Comparison of ENCODE assay signal across 8 cellular contexts in the genomic region with DNA sequence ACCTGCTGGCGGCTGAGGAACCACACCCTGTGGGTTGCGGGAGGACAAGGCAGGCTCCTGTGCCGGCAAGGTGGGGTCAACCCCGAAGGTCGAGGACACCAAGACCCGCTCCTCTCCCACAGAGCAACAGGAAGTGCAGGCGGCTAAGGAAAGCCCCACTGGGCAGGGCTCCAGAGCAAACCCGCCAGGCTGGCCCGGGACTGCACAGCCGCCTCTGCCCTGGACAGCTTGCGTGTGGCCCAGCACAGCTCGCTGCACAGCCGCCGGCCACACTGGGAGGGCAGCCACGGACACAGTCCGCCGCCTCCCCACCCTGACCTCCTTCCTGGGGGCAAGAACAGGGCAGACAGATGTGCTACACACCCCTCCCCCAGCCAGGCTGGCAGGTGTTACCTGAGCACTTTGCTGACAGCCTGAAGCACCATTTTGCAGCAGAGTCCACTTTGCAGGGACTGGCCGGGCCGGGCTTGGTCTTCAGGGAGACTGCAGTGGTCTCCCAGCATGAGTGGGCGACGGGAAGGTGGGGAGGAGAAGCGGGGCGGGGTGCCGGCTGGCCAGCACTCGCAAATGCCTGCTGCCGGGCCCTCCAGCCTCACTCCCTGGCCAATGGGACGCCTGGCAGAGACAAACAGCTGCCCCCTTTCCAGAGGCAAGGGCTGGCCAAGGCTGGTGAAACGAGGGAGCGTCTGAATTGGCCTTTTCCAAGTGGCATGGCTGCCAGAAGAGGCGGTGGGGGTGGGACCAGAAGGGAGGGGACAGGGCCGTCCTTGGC. TPM values are rescaled to one million over a fixed set of nuclear protein-coding genes. Genes with fewer than 3 reads are reported as not detected.
A peak's percentile ranks its signal among the peaks of the same experiment; 100 is the strongest.
DNase-seq lines count a peak whose midpoint lies in the region; ATAC-seq and TF ChIP-seq lines count a peak whose summit lies in the region.

A gene with protein sequence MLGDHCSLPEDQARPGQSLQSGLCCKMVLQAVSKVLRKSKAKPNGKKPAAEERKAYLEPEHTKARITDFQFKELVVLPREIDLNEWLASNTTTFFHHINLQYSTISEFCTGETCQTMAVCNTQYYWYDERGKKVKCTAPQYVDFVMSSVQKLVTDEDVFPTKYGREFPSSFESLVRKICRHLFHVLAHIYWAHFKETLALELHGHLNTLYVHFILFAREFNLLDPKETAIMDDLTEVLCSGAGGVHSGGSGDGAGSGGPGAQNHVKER (minus strand): TSS at position 726 of the 772 bp plus-strand sequence. CDS start 223 bp downstream, at position 503.

- H2AFZ ChIP-seq in GM23338 (no peak within 1 kb of the TSS), hepatocyte (no peak within 1 kb of the TSS), smooth muscle cell (ENCODE audit: low read depth) (no peak within 1 kb of the TSS), neural progenitor cell (replicated peaks) (no peak within 1 kb of the TSS)

- intact Hi-C loops in activated T-helper 1 cell treated with anti-CD3 and anti-CD28 coated beads, Interleukin-12 subunit alpha, Interleukin-12 subunit beta, Interleukin-2, Interleukin-4 antibody, amounts not matched to agents 30 ng/mL and 10 ng/mL and 1 ng/mL, durations not matched to agents 14 hours and 24 hours and 36 hours (cut with micrococcal nuclease), result no loop called here
- intact Hi-C loops in sigmoid colon (cut with DNase I), result no loop called here

- TF ChIP-seq POLR2A in sigmoid colon (IDR thresholded peaks at IDR 0.05), result peak in 1 of 2 donors; percentile 35

- H3K27me3 Mint-ChIP-seq in GM23338 (ENCODE audit: insufficient read depth, low read depth, poor library complexity) (peaks cover 12% of the 10 kb centered on the region), neural progenitor cell (ENCODE audit: insufficient read depth, low read depth) (peaks cover 2% of the 10 kb centered on the region)
- H3K27me3 Mint-ChIP-seq in activated T-helper 1 cell treated with anti-CD3 and anti-CD28 coated beads, Interleukin-12 subunit alpha, Interleukin-12 subunit beta, Interleukin-2, Interleukin-4 antibody, amounts not matched to agents 30 ng/mL and 10 ng/mL and 1 ng/mL, durations not matched to agents 14 hours and 24 hours and 36 hours (ENCODE audit: insufficient read depth), result no peaks in the 10 kb centered on the region

- H3K4me3 Mint-ChIP-seq in GM23338, result no peak within 1 kb of the TSS
- no peak within 1 kb of the TSS for H3K4me3 Mint-ChIP-seq in activated T-helper 1 cell treated with anti-CD3 and anti-CD28 coated beads, Interleukin-12 subunit alpha, Interleukin-12 subunit beta, Interleukin-2, Interleukin-4 antibody, amounts not matched to agents 30 ng/mL and 10 ng/mL and 1 ng/mL, durations not matched to agents 14 hours and 24 hours and 36 hours
- no peak within 1 kb of the TSS for H3K4me3 Mint-ChIP-seq in neural progenitor cell

- H3K4me1 Mint-ChIP-seq in GM23338, result peaks cover 8% of the 10 kb centered on the region; the same call in 2 of the 3 replicates
- no peaks in the 10 kb centered on the region for H3K4me1 Mint-ChIP-seq in activated T-helper 1 cell treated with anti-CD3 and anti-CD28 coated beads, Interleukin-12 subunit alpha, Interleukin-12 subunit beta, Interleukin-2, Interleukin-4 antibody, amounts not matched to agents 30 ng/mL and 10 ng/mL and 1 ng/mL, durations not matched to agents 14 hours and 24 hours and 36 hours (ENCODE audit: low read depth)
- peaks cover 5% of the 10 kb centered on the region for H3K4me1 Mint-ChIP-seq in neural progenitor cell

- H3K4me3 ChIP-seq in GM23338 (no peak within 1 kb of the TSS), hepatocyte (no peak within 1 kb of the TSS), sigmoid colon (peak within 1 kb of the TSS; percentile 39 to 57 (median 54)), smooth muscle cell (no peak within 1 kb of the TSS), neural progenitor cell (no peak within 1 kb of the TSS)

- ATAC-seq in GM23338, result peak; percentile 27
- ATAC-seq in GM19397 (IDR thresholded peaks at IDR 0.05; ENCODE audit: unreplicated experiment), result no peak
- ATAC-seq in GM21381 (IDR thresholded peaks at IDR 0.05; ENCODE audit: unreplicated experiment), result no peak

- no peak for TF ChIP-seq CTCF in GM23338 (conservative IDR thresholded peaks at IDR 0.05; ENCODE audit: low read depth in 2 of 2)
- TF ChIP-seq CTCF in hepatocyte (IDR thresholded peaks at IDR 0.05; ENCODE audit: poor library complexity), result no peak
- TF ChIP-seq CTCF in sigmoid colon (IDR thresholded peaks at IDR 0.05), result no peak
- TF ChIP-seq CTCF in smooth muscle cell (IDR thresholded peaks at IDR 0.05; ENCODE audit: borderline replicate concordance, insufficient read depth, poor library complexity, severe bottlenecking), result no peak
- TF ChIP-seq CTCF in neural progenitor cell (IDR thresholded peaks at IDR 0.05), result no peak

- no peak within 1 kb of the TSS for H3K9ac ChIP-seq in smooth muscle cell (ENCODE audit: low read depth)
- no peak within 1 kb of the TSS for H3K9ac ChIP-seq in neural progenitor cell

- no peak for TF ChIP-seq EP300 in sigmoid colon (IDR thresholded peaks at IDR 0.05)

- peaks cover 7% of the 10 kb centered on the region for H3K79me2 ChIP-seq in GM23338 (replicated peaks; ENCODE audit: insufficient read depth)
- peaks cover 26% of the 10 kb centered on the region for H3K79me2 ChIP-seq in hepatocyte
- peaks cover 5% of the 10 kb centered on the region for H3K79me2 ChIP-seq in smooth muscle cell (ENCODE audit: low read depth)
- peaks cover 8% of the 10 kb centered on the region for H3K79me2 ChIP-seq in neural progenitor cell (ENCODE audit: low read depth)

- H3F3A ChIP-seq in GM23338 (replicated peaks; ENCODE audit: low read depth), result no peaks in the 10 kb centered on the region
- no peaks in the 10 kb centered on the region for H3F3A ChIP-seq in smooth muscle cell (ENCODE audit: low read depth)
- no peaks in the 10 kb centered on the region for H3F3A ChIP-seq in neural progenitor cell (ENCODE audit: low read depth)

- H3K27ac Mint-ChIP-seq in GM23338 (no peak within 1 kb of the TSS), neural progenitor cell (no peak within 1 kb of the TSS)
- no peak within 1 kb of the TSS for H3K27ac Mint-ChIP-seq in activated T-helper 1 cell treated with anti-CD3 and anti-CD28 coated beads, Interleukin-12 subunit alpha, Interleukin-12 subunit beta, Interleukin-2, Interleukin-4 antibody, amounts not matched to agents 30 ng/mL and 10 ng/mL and 1 ng/mL, durations not matched to agents 14 hours and 24 hours and 36 hours

- H3K4me2 ChIP-seq in GM23338, result no peak within 1 kb of the TSS
- no peak within 1 kb of the TSS for H3K4me2 ChIP-seq in hepatocyte
- no peak within 1 kb of the TSS for H3K4me2 ChIP-seq in smooth muscle cell
- no peak within 1 kb of the TSS for H3K4me2 ChIP-seq in neural progenitor cell

- WGBS in hepatocyte (ENCODE audit: low lambda C conversion rate, missing lambda C conversion rate), result 84% methylated on average over 27 of the region's 31 CpGs
- 17 to 48% methylated on average over 31 of the region's 31 CpGs for WGBS in sigmoid colon, 2 donors
- 88% methylated on average over 31 of the region's 31 CpGs for WGBS in smooth muscle cell (ENCODE audit: low lambda C conversion rate)

- DNase-seq in GM23338 (ENCODE audit: low spot score) (peak; percentile 48), hepatocyte (ENCODE audit: low spot score) (no peak), sigmoid colon (peak; percentile 85), smooth muscle cell (lab: John Stamatoyannopoulos, UW; ENCODE audit: unreplicated experiment) (no peak), neural progenitor cell (ENCODE audit: low spot score) (no peak)
- DNase-seq in activated T-helper 1 cell treated with anti-CD3 and anti-CD28 coated beads, Interleukin-12 subunit alpha, Interleukin-12 subunit beta, Interleukin-2, Interleukin-4 antibody, amounts not matched to agents 30 ng/mL and 10 ng/mL and 1 ng/mL, durations not matched to agents 14 hours and 24 hours and 36 hours (ENCODE audit: low spot score), result no peak

- H3K9me2 ChIP-seq in GM23338 (ENCODE audit: insufficient read depth), result no peaks in the 10 kb centered on the region
- no peaks in the 10 kb centered on the region for H3K9me2 ChIP-seq in hepatocyte (replicated peaks; ENCODE audit: insufficient read depth)

- H3K9me3 ChIP-seq in hepatocyte (ENCODE audit: low read depth) (no peaks in the 10 kb centered on the region), sigmoid colon (no peaks in the 10 kb centered on the region), smooth muscle cell (replicated peaks; ENCODE audit: low read depth) (no peaks in the 10 kb centered on the region), neural progenitor cell (ENCODE audit: low read depth) (no peaks in the 10 kb centered on the region)

- no peaks in the 10 kb centered on the region for H3K36me3 ChIP-seq in GM23338 (ENCODE audit: insufficient read depth)
- H3K36me3 ChIP-seq in hepatocyte (replicated peaks; ENCODE audit: insufficient read depth, low read depth), result no peaks in the 10 kb centered on the region
- H3K36me3 ChIP-seq in sigmoid colon, result no peaks in the 10 kb centered on the region
- H3K36me3 ChIP-seq in smooth muscle cell (ENCODE audit: low read depth), result no peaks in the 10 kb centered on the region
- H3K36me3 ChIP-seq in neural progenitor cell, result no peaks in the 10 kb centered on the region

- H3K36me3 Mint-ChIP-seq in GM23338 (ENCODE audit: low read depth) (no peaks in the 10 kb centered on the region), neural progenitor cell (no peaks in the 10 kb centered on the region)
- no peaks in the 10 kb centered on the region for H3K36me3 Mint-ChIP-seq in activated T-helper 1 cell treated with anti-CD3 and anti-CD28 coated beads, Interleukin-12 subunit alpha, Interleukin-12 subunit beta, Interleukin-2, Interleukin-4 antibody, amounts not matched to agents 30 ng/mL and 10 ng/mL and 1 ng/mL, durations not matched to agents 14 hours and 24 hours and 36 hours (ENCODE audit: low read depth)

- no peaks in the 10 kb centered on the region for H3K4me1 ChIP-seq in GM23338 (ENCODE audit: insufficient read depth)
- H3K4me1 ChIP-seq in hepatocyte (ENCODE audit: insufficient read depth), result no peaks in the 10 kb centered on the region
- peaks cover 0 to 87% (median 73%) of the 10 kb centered on the region in 4 donors for H3K4me1 ChIP-seq in sigmoid colon
- no peaks in the 10 kb centered on the region for H3K4me1 ChIP-seq in smooth muscle cell (ENCODE audit: low read depth)
- no peaks in the 10 kb centered on the region for H3K4me1 ChIP-seq in neural progenitor cell

- H3K27ac ChIP-seq in GM23338 (ENCODE audit: low read depth) (0 out of 2 replicates have a peak within 1 kb of the TSS, but pooled peaks have one; percentile 19), hepatocyte (no peak within 1 kb of the TSS), sigmoid colon (peak within 1 kb of the TSS; percentile 92 to 96 (median 94)), smooth muscle cell (ENCODE audit: low read depth) (no peak within 1 kb of the TSS), neural progenitor cell (no peak within 1 kb of the TSS)

- H4K20me1 ChIP-seq in GM23338 (replicated peaks; ENCODE audit: insufficient read depth), result peaks cover 4% of the 10 kb centered on the region; the same call in 1 of the 2 replicates
- H4K20me1 ChIP-seq in hepatocyte (ENCODE audit: insufficient read depth, poor library complexity, severe bottlenecking), result peaks cover 50% of the 10 kb centered on the region
- H4K20me1 ChIP-seq in smooth muscle cell (ENCODE audit: low read depth), result peaks cover 96% of the 10 kb centered on the region
- H4K20me1 ChIP-seq in neural progenitor cell (ENCODE audit: low read depth), result peaks cover 34% of the 10 kb centered on the region

- H3K27me3 ChIP-seq in GM23338 (ENCODE audit: insufficient read depth), result no peaks in the 10 kb centered on the region
- no peaks in the 10 kb centered on the region for H3K27me3 ChIP-seq in hepatocyte
- H3K27me3 ChIP-seq in sigmoid colon, result no peaks in the 10 kb centered on the region
- H3K27me3 ChIP-seq in smooth muscle cell (ENCODE audit: low read depth), result no peaks in the 10 kb centered on the region
- H3K27me3 ChIP-seq in neural progenitor cell, result no peaks in the 10 kb centered on the region

- H3K9me3 Mint-ChIP-seq in GM23338, result no peaks in the 10 kb centered on the region; the same call in 2 of the 3 replicates
- H3K9me3 Mint-ChIP-seq in activated T-helper 1 cell treated with anti-CD3 and anti-CD28 coated beads, Interleukin-12 subunit alpha, Interleukin-12 subunit beta, Interleukin-2, Interleukin-4 antibody, amounts not matched to agents 30 ng/mL and 10 ng/mL and 1 ng/mL, durations not matched to agents 14 hours and 24 hours and 36 hours, result no peaks in the 10 kb centered on the region
- no peaks in the 10 kb centered on the region for H3K9me3 Mint-ChIP-seq in neural progenitor cell

RNA-seq across cellular contexts. Expression of the gene that starts here (rescaled TPM):
- total RNA-seq in GM23338 (2014; rRNA removed; shearing (Covaris generic)), result 19.7 and 24.9 TPM in 2 replicates
- polyA plus RNA-seq in GM23338 (2016; fragmentation: Nextera tagmentation; extraction: Ambion mirVana) (7.7 and 10.1 TPM in 2 replicates), hepatocyte (37.5 and 48.2 TPM in 2 replicates), sigmoid colon (10 to 100 TPM; 46.2 to 55.0 (median 53.5) TPM), smooth muscle cell (24.0 and 35.7 TPM in 2 replicates)
- total RNA-seq in activated T-helper 1 cell treated with anti-CD3 and anti-CD28 coated beads, Interleukin-12 subunit alpha, Interleukin-12 subunit beta, Interleukin-2, Interleukin-4 antibody, amounts not matched to agents 30 ng/mL and 10 ng/mL and 1 ng/mL, durations not matched to agents 14 hours and 24 hours and 36 hours, result 22.6 and 27.5 TPM in 2 replicates
- total RNA-seq in hepatocyte (12.5 and 18.5 TPM in 2 replicates), sigmoid colon (10 to 100 TPM; 68.6 to 88.9 (median 71.5) TPM), smooth muscle cell (2.5 and 19.0 TPM in 2 replicates), neural progenitor cell (ENCODE audit: low replicate concordance) (8.0 and 17.6 TPM in 2 replicates)

Comparison
In these comparisons a context has a peak if more than half of its experiments do, and no peak if none do; other contexts are left out.
1. DNase-seq: peak in GM23338 (single experiment) and sigmoid colon (single experiment); none in activated T-helper 1 cell treated with anti-CD3 and anti-CD28 coated beads, Interleukin-12 subunit alpha, Interleukin-12 subunit beta, Interleukin-2, Interleukin-4 antibody, amounts not matched to agents 30 ng/mL and 10 ng/mL and 1 ng/mL, durations not matched to agents 14 hours and 24 hours and 36 hours (single experiment), hepatocyte (single experiment), smooth muscle cell (single experiment) and neural progenitor cell (single experiment).
2. H3K27ac ChIP-seq: peak in GM23338 (single experiment) and sigmoid colon (4 of 4); none in hepatocyte (single experiment), smooth muscle cell (single experiment) and neural progenitor cell (single experiment).
3. H3K4me3 ChIP-seq: peak in sigmoid colon (4 of 4); none in GM23338 (single experiment), hepatocyte (single experiment), smooth muscle cell (single experiment) and neural progenitor cell (single experiment).